ENCODE assay signal across 11 cellular contexts in genomic region chr6:157186785-157187181, GRCh38.
DNase-seq lines count a peak whose midpoint lies in the region; ATAC-seq, FAIRE-seq and TF ChIP-seq lines count a peak whose summit lies in the region.
"Had no signal": no experiment of that assay in that cellular context is flagged by ENCODE, and none has a peak within 500 bp of the region (broad histone marks: within the 10 kb centered on the region; RNA-seq: fewer than 3 reads in every experiment).

No MANE protein-coding gene starts in this region.

- BruUV-seq in GM12878 (replicated peaks; lab: Mats Ljungman, UMichigan): no TSS peak

- no peaks in the 10 kb centered on the region for H3K9me3 Mint-ChIP-seq in activated CD4-positive, alpha-beta memory T cell treated with anti-CD3 and anti-CD28 coated beads, Interleukin-2, amount 10 ng/mL, durations not matched to agents 7 days and 5 days
- H3K9me3 Mint-ChIP-seq in activated CD4-positive, alpha-beta memory T cell treated with anti-CD3 and anti-CD28 coated beads for 36 hours: no peaks in the 10 kb centered on the region
- H3K9me3 Mint-ChIP-seq in CD8-positive, alpha-beta T cell: no peaks in the 10 kb centered on the region
- H3K9me3 Mint-ChIP-seq: CD4-positive, CD25-positive, alpha-beta regulatory T cell had no signal

- H3K4me3 Mint-ChIP-seq in activated CD4-positive, alpha-beta memory T cell treated with anti-CD3 and anti-CD28 coated beads, Interleukin-2, amount 10 ng/mL, durations not matched to agents 7 days and 5 days: no peak overlapping the region
- H3K4me3 Mint-ChIP-seq in activated CD4-positive, alpha-beta memory T cell treated with anti-CD3 and anti-CD28 coated beads for 36 hours: no peak overlapping the region
- no peak overlapping the region for H3K4me3 Mint-ChIP-seq in CD8-positive, alpha-beta T cell
- H3K4me3 Mint-ChIP-seq: CD4-positive, CD25-positive, alpha-beta regulatory T cell had no signal

- DNase-seq in activated CD4-positive, alpha-beta memory T cell treated with anti-CD3 and anti-CD28 coated beads, Interleukin-2, amount 10 ng/mL, durations not matched to agents 7 days and 5 days: peak; percentile 22
- DNase-seq in activated CD4-positive, alpha-beta memory T cell treated with anti-CD3 and anti-CD28 coated beads for 36 hours: no peak
- no peak for DNase-seq in CD8-positive, alpha-beta T cell
- DNase-seq in GM12878 (ENCODE audit: low read depth, low spot score) (no peak), psoas muscle (no peak), SW480 (ENCODE audit: low spot score) (no peak), GM23248 (no peak)
- DNase-seq: DND-41 had no signal

- H3K79me2 ChIP-seq in GM12878 (ENCODE audit: control insufficient read depth, insufficient read depth, low read length) (no peaks in the 10 kb centered on the region), GM23248 (ENCODE audit: insufficient read depth) (no peaks in the 10 kb centered on the region)

- WGBS in GM12878 (ENCODE audit: insufficient coverage, insufficient replicate concordance, low lambda C conversion rate, missing lambda C conversion rate): 24% methylated on average over 3 of the region's 3 CpGs
- 21 to 36% (median 26%) methylated on average over 3 of the region's 3 CpGs for WGBS in psoas muscle, 3 donors
- WGBS in GM23248 (ENCODE audit: low coverage in 1 of 2, low lambda C conversion rate in 2 of 2, missing lambda C conversion rate in 2 of 2), 2 experiments: 76 to 82% methylated on average over 3 of the region's 3 CpGs

- H3K4me2 ChIP-seq in GM12878 (ENCODE audit: control insufficient read depth, insufficient read depth) (no peak overlapping the region), GM23248 (ENCODE audit: unreplicated experiment) (no peak overlapping the region)

- no peaks in the 10 kb centered on the region for H3K27me3 ChIP-seq in CD8-positive, alpha-beta T cell (ENCODE audit: insufficient read depth, low read length)
- H3K27me3 ChIP-seq in GM12878 (replicated peaks in 1 of 2; ENCODE audit: control insufficient read depth in 2 of 2, insufficient read depth in 2 of 2, low read length in 1 of 2): no peaks in the 10 kb centered on the region
- no peaks in the 10 kb centered on the region for H3K27me3 ChIP-seq in psoas muscle (ENCODE audit: insufficient read depth in 3 of 3, low read length in 2 of 3)
- H3K27me3 ChIP-seq in GM23248 (replicated peaks; ENCODE audit: insufficient read depth): no peaks in the 10 kb centered on the region

- H3K4me3 ChIP-seq in CD8-positive, alpha-beta T cell (ENCODE audit: low read depth, low read length): no peak overlapping the region
- H3K4me3 ChIP-seq in GM12878: no peak overlapping the region
- H3K4me3 ChIP-seq in psoas muscle: no peak overlapping the region
- H3K4me3 ChIP-seq in GM23248: no peak overlapping the region
- H3K4me3 ChIP-seq: SK-N-MC had no signal

- H3K27ac Mint-ChIP-seq in activated CD4-positive, alpha-beta memory T cell treated with anti-CD3 and anti-CD28 coated beads, Interleukin-2, amount 10 ng/mL, durations not matched to agents 7 days and 5 days: peak overlapping the region; percentile 14
- H3K27ac Mint-ChIP-seq in activated CD4-positive, alpha-beta memory T cell treated with anti-CD3 and anti-CD28 coated beads for 36 hours: no peak overlapping the region
- no peak overlapping the region for H3K27ac Mint-ChIP-seq in CD8-positive, alpha-beta T cell

- no peaks in the 10 kb centered on the region for H4K20me1 ChIP-seq in GM12878 (ENCODE audit: control insufficient read depth, insufficient read depth)
- no peaks in the 10 kb centered on the region for H4K20me1 ChIP-seq in GM23248 (ENCODE audit: insufficient read depth)

- no peak overlapping the region for H3K27ac ChIP-seq in CD8-positive, alpha-beta T cell (ENCODE audit: low read depth, low read length)
- H3K27ac ChIP-seq in GM12878 (ENCODE audit: control insufficient read depth, insufficient read depth) (no peak overlapping the region), psoas muscle (peak overlapping the region; percentile 85), GM23248 (no peak overlapping the region)
- H3K27ac ChIP-seq: SK-N-MC had no signal

- TF ChIP-seq POLR2A in GM12878 (IDR thresholded peaks at IDR 0.05; ENCODE audit: low read depth, low read length): no peak

- TF ChIP-seq RAD21 in GM12878 (IDR thresholded peaks at IDR 0.05; ENCODE audit: insufficient read depth, low read depth, low read length): no peak

- ATAC-seq in CD8-positive, alpha-beta T cell: peak; percentile 19
- peak; percentile 25; the same call in 2 of the 3 replicates for ATAC-seq in GM12878
- ATAC-seq in psoas muscle: peak in 1 of 4 donors; percentile 34
- no peak for ATAC-seq in GM19397 (IDR thresholded peaks at IDR 0.05; ENCODE audit: unreplicated experiment)

- peaks cover 23% of the 10 kb centered on the region for H3K4me1 Mint-ChIP-seq in activated CD4-positive, alpha-beta memory T cell treated with anti-CD3 and anti-CD28 coated beads, Interleukin-2, amount 10 ng/mL, durations not matched to agents 7 days and 5 days
- peaks cover 13% of the 10 kb centered on the region for H3K4me1 Mint-ChIP-seq in activated CD4-positive, alpha-beta memory T cell treated with anti-CD3 and anti-CD28 coated beads for 36 hours (ENCODE audit: low read depth)
- H3K4me1 Mint-ChIP-seq in CD8-positive, alpha-beta T cell (ENCODE audit: low read depth): peaks cover 17% of the 10 kb centered on the region

- no peak for TF ChIP-seq CTCF in CD8-positive, alpha-beta T cell (IDR thresholded peaks at IDR 0.05)
- TF ChIP-seq CTCF in GM12878 (IDR thresholded peaks at IDR 0.05 in 2 of 3, conservative IDR thresholded peaks at IDR 0.05 in 1 of 3; ENCODE audit: control insufficient read depth in 2 of 3, extremely low read depth in 1 of 3, insufficient read depth in 1 of 3, low read depth in 3 of 3, low read length in 3 of 3) (no peak), psoas muscle (IDR thresholded peaks at IDR 0.05) (no peak)

- FAIRE-seq in GM12878 (lab: Jason Lieb, UNC): no peak

- H3K36me3 ChIP-seq in CD8-positive, alpha-beta T cell (ENCODE audit: insufficient read depth, low read length): peaks cover 18% of the 10 kb centered on the region
- H3K36me3 ChIP-seq in GM12878 (ENCODE audit: control insufficient read depth in 2 of 2, insufficient read depth in 2 of 2, low read length in 1 of 2) (peaks cover 22 to 55% of the 10 kb centered on the region in 2 experiments), psoas muscle (ENCODE audit: insufficient read depth in 1 of 2, low read depth in 1 of 2) (peaks cover 0 to 59% of the 10 kb centered on the region in 2 donors), GM23248 (ENCODE audit: low read depth) (peaks cover 31% of the 10 kb centered on the region; the same call in 1 of the 2 replicates)

- no peaks in the 10 kb centered on the region for H3F3A ChIP-seq in GM23248 (ENCODE audit: insufficient read depth)

- peaks cover 47% of the 10 kb centered on the region for H3K36me3 Mint-ChIP-seq in activated CD4-positive, alpha-beta memory T cell treated with anti-CD3 and anti-CD28 coated beads, Interleukin-2, amount 10 ng/mL, durations not matched to agents 7 days and 5 days (ENCODE audit: low read depth)
- H3K36me3 Mint-ChIP-seq in activated CD4-positive, alpha-beta memory T cell treated with anti-CD3 and anti-CD28 coated beads for 36 hours: peaks cover 26% of the 10 kb centered on the region
- peaks cover 83% of the 10 kb centered on the region for H3K36me3 Mint-ChIP-seq in CD8-positive, alpha-beta T cell

- H3K4me1 ChIP-seq in CD8-positive, alpha-beta T cell (ENCODE audit: insufficient read depth, low read length): no peaks in the 10 kb centered on the region
- H3K4me1 ChIP-seq in GM12878 (ENCODE audit: control insufficient read depth, insufficient read depth, low read length): no peaks in the 10 kb centered on the region
- H3K4me1 ChIP-seq in psoas muscle: peaks cover 18% of the 10 kb centered on the region
- no peaks in the 10 kb centered on the region for H3K4me1 ChIP-seq in GM23248 (ENCODE audit: insufficient read depth)

- in situ Hi-C loops in GM12878 (cut with MboI) (no loop called here), GM23248 (cut with MboI) (loop anchor here (25.0 kb wide), 1 partner anchor 624 kb away; no protein-coding TSS in a partner anchor)

- CTCF ChIA-PET in activated CD4-positive, alpha-beta memory T cell treated with anti-CD3 and anti-CD28 coated beads, Interleukin-2, amount 10 ng/mL, durations not matched to agents 7 days and 5 days (lab: Charles Lee): interaction anchor here (1.1 to 6.2 kb wide), 4 partner anchors 12 to 154 kb away, joined by 3 to 61 read pairs (median 10); no protein-coding TSS in a partner anchor
- CTCF ChIA-PET in activated CD4-positive, alpha-beta memory T cell treated with anti-CD3 and anti-CD28 coated beads for 36 hours (lab: Charles Lee): interaction anchor here (1.0 to 5.3 kb wide), 4 partner anchors 8 to 152 kb away, joined by 3 to 38 read pairs (median 5); no protein-coding TSS in a partner anchor
- CTCF ChIA-PET in CD8-positive, alpha-beta T cell (lab: Charles Lee): interaction anchor here (1.4 kb wide), 1 partner anchor 13 kb away, joined by 3 read pairs; no protein-coding TSS in a partner anchor
- CTCF ChIA-PET in GM12878 (lab: Yijun Ruan, JAX): interaction anchor here (0.6 to 1.0 kb wide), 2 partner anchors 17 to 88 kb away, joined by 3 read pairs; no protein-coding TSS in a partner anchor

- intact Hi-C loops in activated CD4-positive, alpha-beta memory T cell treated with anti-CD3 and anti-CD28 coated beads for 36 hours (cut with micrococcal nuclease): loop anchor here (10.0 kb wide), 1 partner anchor 622 kb away; no protein-coding TSS in a partner anchor
- intact Hi-C loops in CD8-positive, alpha-beta T cell (cut with DNase I, micrococcal nuclease): loop anchor here in 1 of 2 experiments (10.0 kb wide), 2 partner anchors 412 to 502 kb away; partner anchors contain the start of gene ARID1B
- intact Hi-C loops in GM12878 (cut with micrococcal nuclease; ENCODE audit: unreplicated experiment) (loop anchor here (5.0 to 10.0 kb wide), 2 partner anchors 152 to 624 kb away; no protein-coding TSS in a partner anchor), psoas muscle (cut with DNase I) (loop anchor here (5.0 to 10.0 kb wide), 8 partner anchors 34 to 622 kb away; no protein-coding TSS in a partner anchor)

- H3K9ac ChIP-seq in GM12878 (ENCODE audit: control insufficient read depth, insufficient read depth, low read length): no peak overlapping the region
- H3K9ac ChIP-seq in GM23248: no peak overlapping the region

- RAD21 ChIA-PET in GM12878 (lab: Charles Lee; ENCODE audit: unreplicated experiment): no interaction called here

- no peak overlapping the region for H2AFZ ChIP-seq in GM12878 (ENCODE audit: control insufficient read depth, low read depth, low read length)
- no peak overlapping the region for H2AFZ ChIP-seq in GM23248

- no peaks in the 10 kb centered on the region for H3K9me3 ChIP-seq in CD8-positive, alpha-beta T cell (ENCODE audit: low read length)
- H3K9me3 ChIP-seq in GM12878 (replicated peaks; ENCODE audit: control insufficient read depth, insufficient read depth, low read length) (no peaks in the 10 kb centered on the region), psoas muscle (no peaks in the 10 kb centered on the region), GM23248 (ENCODE audit: low read depth) (no peaks in the 10 kb centered on the region)

- no peak for TF ChIP-seq EP300 in GM12878 (IDR thresholded peaks at IDR 0.05; ENCODE audit: borderline replicate concordance in 1 of 2, control insufficient read depth in 1 of 2, low read depth in 2 of 2, low read length in 2 of 2)

- POLR2A ChIA-PET in activated CD4-positive, alpha-beta memory T cell treated with anti-CD3 and anti-CD28 coated beads, Interleukin-2, amount 10 ng/mL, durations not matched to agents 7 days and 5 days (lab: Charles Lee): interaction anchor here (1.3 kb wide), 1 partner anchor 416 kb away, joined by 3 read pairs; no protein-coding TSS in a partner anchor
- POLR2A ChIA-PET in activated CD4-positive, alpha-beta memory T cell treated with anti-CD3 and anti-CD28 coated beads for 36 hours (lab: Charles Lee): no interaction called here
- POLR2A ChIA-PET in CD8-positive, alpha-beta T cell (lab: Charles Lee): no interaction called here
- POLR2A ChIA-PET in GM12878 (lab: Charles Lee): no interaction called here

- no peaks in the 10 kb centered on the region for H3K9me2 ChIP-seq in GM23248 (ENCODE audit: insufficient read depth)

- no peaks in the 10 kb centered on the region for H3K27me3 Mint-ChIP-seq in activated CD4-positive, alpha-beta memory T cell treated with anti-CD3 and anti-CD28 coated beads, Interleukin-2, amount 10 ng/mL, durations not matched to agents 7 days and 5 days
- no peaks in the 10 kb centered on the region for H3K27me3 Mint-ChIP-seq in activated CD4-positive, alpha-beta memory T cell treated with anti-CD3 and anti-CD28 coated beads for 36 hours
- no peaks in the 10 kb centered on the region for H3K27me3 Mint-ChIP-seq in CD8-positive, alpha-beta T cell (ENCODE audit: low read depth)
- H3K27me3 Mint-ChIP-seq: CD4-positive, CD25-positive, alpha-beta regulatory T cell had no signal

- SMC1A ChIA-PET in GM12878 (lab: Charles Lee; ENCODE audit: uncharacterized antibody, unreplicated experiment): interaction anchor here (1.0 to 1.8 kb wide), 2 partner anchors 151 to 155 kb away, joined by 3 to 4 read pairs; no protein-coding TSS in a partner anchor
